ENCODE assay signal across 23 cellular contexts in the genomic region with DNA sequence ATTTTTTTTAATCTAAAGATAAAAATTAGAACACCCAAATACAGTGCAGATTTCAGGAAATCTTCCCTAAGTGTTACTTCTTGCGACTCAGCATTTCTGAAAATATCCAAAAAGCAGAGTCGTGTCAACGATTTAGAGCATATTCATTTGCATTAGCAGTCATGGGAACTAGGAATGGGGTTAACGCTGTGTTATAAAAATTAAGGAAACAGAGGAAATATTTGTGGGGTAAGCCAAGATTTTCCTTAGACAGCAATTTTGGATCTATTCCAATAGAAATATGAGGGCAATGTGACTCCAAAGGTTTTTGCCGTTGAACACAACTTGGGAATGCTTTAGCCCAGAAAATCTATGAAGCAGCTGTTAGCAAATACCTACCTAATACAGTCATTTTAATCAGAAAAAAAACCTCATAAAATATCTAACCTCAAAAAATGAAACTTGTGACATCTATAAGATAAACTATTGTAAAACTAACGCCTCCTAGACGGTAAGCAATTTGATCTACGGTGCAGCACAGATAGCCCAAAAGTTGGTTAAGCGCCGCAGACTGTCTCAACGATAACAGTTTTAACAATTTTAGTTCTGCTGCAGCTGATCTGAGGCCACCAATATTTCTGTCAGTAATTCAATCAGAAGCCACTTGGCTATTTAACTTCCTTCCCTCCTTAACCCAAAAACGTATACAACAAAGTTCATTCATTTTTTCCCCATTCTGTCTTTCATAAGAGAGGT. TPM values are rescaled to one million over a fixed set of nuclear protein-coding genes. Genes with fewer than 3 reads are reported as not detected.
A peak's percentile ranks its signal among the peaks of the same experiment; 100 is the strongest.
DNase-seq lines count a peak whose midpoint lies in the region; ATAC-seq, FAIRE-seq and TF ChIP-seq lines count a peak whose summit lies in the region.
"Had no signal": no experiment of that assay in that cellular context is flagged by ENCODE, and none has a peak within 500 bp of the region (broad histone marks: within the 10 kb centered on the region; RNA-seq: fewer than 3 reads in every experiment).

No MANE protein-coding gene starts in this region.

- CTCF ChIA-PET in AG04449 (lab: Yijun Ruan, JAX) (no interaction called here), IMR-90 (lab: Yijun Ruan, JAX) (no interaction called here)

- in situ Hi-C loops in IMR-90 (cut with MboI; ENCODE audit: low sequenced_read_pairs), result no loop called here
- in situ Hi-C loops in KBM-7 (cut with MboI; ENCODE audit: low pct_unique_long_range_greater_than_20kb, low sequenced_read_pairs), result no loop called here

- intact Hi-C loops in IMR-90 (cut with micrococcal nuclease), result no loop called here

- no TSS peak for BruUV-seq in IMR-90 (replicated peaks; lab: Mats Ljungman, UMichigan)

- H3K9me3 Mint-ChIP-seq in astrocyte (ENCODE audit: unreplicated experiment), result no peaks in the 10 kb centered on the region
- H3K9me3 Mint-ChIP-seq: activated T-helper 2 cell treated with anti-CD3 and anti-CD28 coated beads, Interferon-gamma antibody, Interleukin-2, Interleukin-4, amounts not matched to agents 10 μg/mL and 5 μg/mL and 100 μg/mL, durations not matched to agents 14 hours and 24 hours and 36 hours; CD4-positive, CD25-positive, alpha-beta regulatory T cell; memory B cell; naive B cell had no signal

- H3K9me3 ChIP-seq in IMR-90 (ENCODE audit: control insufficient read depth, insufficient read depth, low read length) (no peaks in the 10 kb centered on the region), astrocyte (ENCODE audit: insufficient read depth, low read depth, low read length) (no peaks in the 10 kb centered on the region)
- H3K9me3 ChIP-seq: ovary, thoracic aorta had no signal

- H3K79me1 ChIP-seq in IMR-90 (ENCODE audit: low read depth in 1 of 2, low read length in 2 of 2), result no peaks in the 10 kb centered on the region

- ATAC-seq in IMR-90 (ENCODE audit: low read depth) (peak; percentile 37), HG02610 (IDR thresholded peaks at IDR 0.05; ENCODE audit: unreplicated experiment) (no peak), HG02678 (IDR thresholded peaks at IDR 0.05; ENCODE audit: unreplicated experiment) (no peak)
- ATAC-seq: activated CD8-positive, alpha-beta memory T cell treated with anti-CD3 and anti-CD28 coated beads, Interleukin-2, amount 10 ng/mL, durations not matched to agents 7 days and 5 days; right cardiac atrium; Right ventricle myocardium inferior had no signal

- no peak for FAIRE-seq in astrocyte (lab: Jason Lieb, UNC)
- FAIRE-seq: GM12891 had no signal

- no peak overlapping the region for H3K56ac ChIP-seq in IMR-90 (ENCODE audit: extremely low read depth, insufficient read depth, low read length)

- POLR2A ChIA-PET in AG04449 (lab: Yijun Ruan, JAX) (no interaction called here), IMR-90 (lab: Charles Lee; ENCODE audit: unreplicated experiment) (no interaction called here)

- H3K27ac Mint-ChIP-seq in astrocyte (ENCODE audit: unreplicated experiment), result no peak overlapping the region
- H3K27ac Mint-ChIP-seq: activated CD8-positive, alpha-beta memory T cell treated with anti-CD3 and anti-CD28 coated beads, Interleukin-2, amount 10 ng/mL, durations not matched to agents 7 days and 5 days; activated T-helper 2 cell treated with anti-CD3 and anti-CD28 coated beads, Interferon-gamma antibody, Interleukin-2, Interleukin-4, amounts not matched to agents 10 μg/mL and 5 μg/mL and 100 μg/mL, durations not matched to agents 14 hours and 24 hours and 36 hours; CD4-positive, CD25-positive, alpha-beta regulatory T cell; memory B cell had no signal

- DNase-seq in AG04449 (ENCODE audit: low read depth, low spot score) (peak; percentile 40), IMR-90 (peak; percentile 64), astrocyte (ENCODE audit: low read depth) (peak; percentile 64), fibroblast of pulmonary artery (ENCODE audit: low read depth) (peak; percentile 45), KBM-7 (no peak), HuH-7.5 (ENCODE audit: low spot score) (no peak)
- DNase-seq: activated CD4-positive, alpha-beta T cell treated with anti-CD3 and anti-CD28 coated beads for 48 hours; activated CD8-positive, alpha-beta memory T cell treated with anti-CD3 and anti-CD28 coated beads, Interleukin-2, amount 10 ng/mL, durations not matched to agents 7 days and 5 days; CD4-positive, CD25-positive, alpha-beta regulatory T cell; NCI-H1417 treated with DMSO at 0.1 percent for 48 hours; NCI-H2107; NCI-H510A; ovary; right cardiac atrium had no signal

- no peak overlapping the region for H2BK15ac ChIP-seq in IMR-90 (ENCODE audit: low read depth, low read length)

- WGBS in IMR-90 (ENCODE audit: extremely low coverage in 2 of 2, insufficient read length in 1 of 2), 2 experiments, result no CpG with 5 or more reads among the region's 12 CpGs

- no peak overlapping the region for H2AK5ac ChIP-seq in IMR-90 (ENCODE audit: low read depth, low read length)

- H3K23ac ChIP-seq in IMR-90 (ENCODE audit: low read depth, low read length), result no peak overlapping the region

- TF ChIP-seq CTCF in AG04449 (IDR thresholded peaks at IDR 0.05; ENCODE audit: insufficient read depth, low read length, missing control alignments), result no peak
- no peak for TF ChIP-seq CTCF in IMR-90 (conservative IDR thresholded peaks at IDR 0.05; ENCODE audit: low read depth, low read length)
- no peak for TF ChIP-seq CTCF in astrocyte (IDR thresholded peaks at IDR 0.05; ENCODE audit: insufficient read depth, low read depth, low read length)
- TF ChIP-seq CTCF in fibroblast of pulmonary artery (IDR thresholded peaks at IDR 0.05; ENCODE audit: low read length, missing control alignments), result no peak

- peaks cover 7% of the 10 kb centered on the region for H3K27me3 Mint-ChIP-seq in astrocyte (ENCODE audit: low read depth, unreplicated experiment)

- no peak overlapping the region for H3K27ac ChIP-seq in IMR-90 (ENCODE audit: insufficient read depth, low read length)
- no peak overlapping the region for H3K27ac ChIP-seq in astrocyte (ENCODE audit: low read depth, low read length)
- H3K27ac ChIP-seq: cardiac muscle cell, ovary, thoracic aorta had no signal

- no peaks in the 10 kb centered on the region for H3K79me2 ChIP-seq in astrocyte (ENCODE audit: insufficient read depth, low read length)

- H2AFZ ChIP-seq in IMR-90 (replicated peaks; ENCODE audit: low read length, poor library complexity), result no peak overlapping the region
- H2AFZ ChIP-seq in astrocyte (ENCODE audit: low read depth, low read length), result no peak overlapping the region

- no peaks in the 10 kb centered on the region for H3K36me3 Mint-ChIP-seq in astrocyte (ENCODE audit: low read depth, unreplicated experiment)
- H3K36me3 Mint-ChIP-seq: activated CD8-positive, alpha-beta memory T cell treated with anti-CD3 and anti-CD28 coated beads, Interleukin-2, amount 10 ng/mL, durations not matched to agents 7 days and 5 days; CD4-positive, CD25-positive, alpha-beta regulatory T cell; memory B cell; naive B cell had no signal

- H3K4me1 ChIP-seq in IMR-90 (ENCODE audit: control insufficient read depth, insufficient read depth, low read length) (no peaks in the 10 kb centered on the region), astrocyte (ENCODE audit: insufficient read depth, low read length) (peaks cover 7% of the 10 kb centered on the region)

- no peaks in the 10 kb centered on the region for H3K36me3 ChIP-seq in IMR-90 (ENCODE audit: control insufficient read depth, insufficient read depth, low read length)
- H3K36me3 ChIP-seq in astrocyte (ENCODE audit: insufficient read depth, low read length), result no peaks in the 10 kb centered on the region
- H3K36me3 ChIP-seq: cardiac muscle cell, ovary, thoracic aorta had no signal

- H3K4me3 Mint-ChIP-seq in astrocyte (ENCODE audit: unreplicated experiment), result no peak overlapping the region
- H3K4me3 Mint-ChIP-seq: activated CD8-positive, alpha-beta memory T cell treated with anti-CD3 and anti-CD28 coated beads, Interleukin-2, amount 10 ng/mL, durations not matched to agents 7 days and 5 days; CD4-positive, CD25-positive, alpha-beta regulatory T cell; memory B cell had no signal

- no peak overlapping the region for H2BK5ac ChIP-seq in IMR-90 (ENCODE audit: low read depth, low read length, poor library complexity, severe bottlenecking)

- dilution Hi-C loops in IMR-90 (cut with HindIII; ENCODE audit: low sequenced_read_pairs, unreplicated experiment), result no loop called here

- H3K14ac ChIP-seq in IMR-90 (replicated peaks; ENCODE audit: low read depth, low read length), result no peak overlapping the region

- no peak overlapping the region for H2AK9ac ChIP-seq in IMR-90 (replicated peaks; ENCODE audit: low read depth, low read length, poor library complexity)

- no peak overlapping the region for H3K4me3 ChIP-seq in AG04449 (ENCODE audit: low read depth, low read length)
- H3K4me3 ChIP-seq in IMR-90 (ENCODE audit: insufficient read depth, low read depth, low read length), result no peak overlapping the region
- H3K4me3 ChIP-seq in astrocyte (ENCODE audit: insufficient read depth, low read depth, low read length), result no peak overlapping the region
- no peak overlapping the region for H3K4me3 ChIP-seq in fibroblast of pulmonary artery (replicated peaks; ENCODE audit: low read depth, low read length)
- H3K4me3 ChIP-seq: cardiac muscle cell, ovary, thoracic aorta had no signal

- H2BK20ac ChIP-seq in IMR-90 (ENCODE audit: low read depth, low read length), result no peak overlapping the region

- no peak overlapping the region for H2BK120ac ChIP-seq in IMR-90 (ENCODE audit: low read depth, low read length)

- H3K4me1 Mint-ChIP-seq in astrocyte (ENCODE audit: low read depth, unreplicated experiment), result no peaks in the 10 kb centered on the region

- H3K27me3 ChIP-seq in IMR-90 (ENCODE audit: control insufficient read depth, insufficient read depth, low read length) (peaks cover 6% of the 10 kb centered on the region), astrocyte (ENCODE audit: insufficient read depth, low read length) (peaks cover 8% of the 10 kb centered on the region)
- H3K27me3 ChIP-seq: ovary had no signal

- H3K9me1 ChIP-seq in IMR-90 (ENCODE audit: insufficient read depth, low read length), result no peaks in the 10 kb centered on the region

- H3K9ac ChIP-seq in IMR-90 (ENCODE audit: low read depth, low read length) (no peak overlapping the region), astrocyte (ENCODE audit: low read length) (no peak overlapping the region)

- no peak overlapping the region for H4K91ac ChIP-seq in IMR-90 (ENCODE audit: insufficient read depth, low read depth, low read length)

- no peak overlapping the region for H3K18ac ChIP-seq in IMR-90 (ENCODE audit: low read depth, low read length)

- H4K5ac ChIP-seq in IMR-90 (ENCODE audit: low read depth, low read length), result no peak overlapping the region

- no peak for TF ChIP-seq RAD21 in IMR-90 (IDR thresholded peaks at IDR 0.05; ENCODE audit: low read length)

- no peak overlapping the region; the same call in none of the 2 replicates for H3K4me2 ChIP-seq in IMR-90 (ENCODE audit: low read depth, low read length)
- peak overlapping the region; percentile 51 for H3K4me2 ChIP-seq in astrocyte (ENCODE audit: low read length)

- H3K4ac ChIP-seq in IMR-90 (ENCODE audit: low read depth, low read length), result no peak overlapping the region

- H4K8ac ChIP-seq in IMR-90 (ENCODE audit: low read depth in 2 of 2, low read length in 2 of 2), result no peak overlapping the region

- TF ChIP-seq POLR2A in IMR-90 (IDR thresholded peaks at IDR 0.05; ENCODE audit: low read depth, low read length), result no peak

- no peaks in the 10 kb centered on the region for H4K20me1 ChIP-seq in IMR-90 (ENCODE audit: insufficient read depth, low read length)
- no peaks in the 10 kb centered on the region for H4K20me1 ChIP-seq in astrocyte (ENCODE audit: insufficient read depth, low read length)

RNA-seq across cellular contexts. Expression of gene ATP11B, which starts 5.8 kb away (rescaled TPM):
- 39.6 and 66.4 TPM in 2 replicates for total RNA-seq in IMR-90 (2012; rRNA removed)
- 7.8 and 10.0 TPM in 2 replicates for polyA plus RNA-seq in IMR-90 (2012; rRNA removed)
- polyA plus RNA-seq in IMR-90 (2012; cell fraction: cytosol; rRNA removed), result 2.0 and 2.1 TPM in 2 replicates
- 3.5 and 15.0 TPM in 2 replicates for polyA plus RNA-seq in IMR-90 (2012; cell fraction: nucleus; rRNA removed; ENCODE audit: low replicate concordance)
- total RNA-seq in astrocyte, result 42.8 and 43.9 TPM in 2 replicates

Comparison
In these comparisons a context has a peak if more than half of its experiments do, and no peak if none do; other contexts are left out.
1. DNase-seq: peak in AG04449 (single experiment), IMR-90 (single experiment), astrocyte (single experiment) and fibroblast of pulmonary artery (single experiment); none in KBM-7 (single experiment) and HuH-7.5 (single experiment).